1 cellular context compared by ENCODE assay signal in the genomic region with DNA sequence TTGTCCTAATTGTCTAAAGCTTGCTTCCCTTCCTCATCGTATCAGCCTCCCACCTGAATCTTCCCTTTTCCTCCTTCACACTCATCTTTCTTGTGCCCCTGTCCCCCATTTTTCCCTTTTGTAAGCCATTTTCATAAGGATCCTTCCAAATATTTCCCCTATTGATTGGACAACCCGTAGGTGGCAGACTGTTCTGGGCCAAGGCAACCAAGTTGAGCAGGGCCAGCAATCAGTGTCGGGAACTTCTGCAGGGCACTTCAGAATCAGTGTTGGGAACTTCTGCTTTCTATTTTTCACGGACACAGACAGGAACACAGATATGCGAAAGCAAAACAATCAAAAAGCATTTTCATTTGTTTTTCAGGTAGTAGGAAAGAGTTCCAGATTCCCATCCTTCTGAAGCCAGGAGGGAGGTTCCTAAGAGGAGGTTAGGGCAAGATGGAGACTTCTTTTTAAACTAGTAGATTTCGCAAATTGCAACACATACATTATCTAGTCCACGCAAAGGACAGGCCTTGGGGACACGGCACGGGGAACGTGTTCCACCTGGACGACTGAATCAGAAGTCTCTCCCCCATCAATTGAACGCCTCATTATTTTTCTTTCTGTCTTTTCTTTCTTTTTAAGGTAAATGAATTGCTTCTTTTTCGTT.
A peak's percentile ranks its signal among the peaks of the same experiment; 100 is the strongest.
TF ChIP-seq lines count a peak whose summit lies in the region.

No MANE protein-coding gene starts in this region.

TF ChIP-seq in HepG2, 621 proteins besides CTCF, POLR2A, EP300 and RAD21 (continued from another document):
- TF ChIP-seq, protein P1, sequence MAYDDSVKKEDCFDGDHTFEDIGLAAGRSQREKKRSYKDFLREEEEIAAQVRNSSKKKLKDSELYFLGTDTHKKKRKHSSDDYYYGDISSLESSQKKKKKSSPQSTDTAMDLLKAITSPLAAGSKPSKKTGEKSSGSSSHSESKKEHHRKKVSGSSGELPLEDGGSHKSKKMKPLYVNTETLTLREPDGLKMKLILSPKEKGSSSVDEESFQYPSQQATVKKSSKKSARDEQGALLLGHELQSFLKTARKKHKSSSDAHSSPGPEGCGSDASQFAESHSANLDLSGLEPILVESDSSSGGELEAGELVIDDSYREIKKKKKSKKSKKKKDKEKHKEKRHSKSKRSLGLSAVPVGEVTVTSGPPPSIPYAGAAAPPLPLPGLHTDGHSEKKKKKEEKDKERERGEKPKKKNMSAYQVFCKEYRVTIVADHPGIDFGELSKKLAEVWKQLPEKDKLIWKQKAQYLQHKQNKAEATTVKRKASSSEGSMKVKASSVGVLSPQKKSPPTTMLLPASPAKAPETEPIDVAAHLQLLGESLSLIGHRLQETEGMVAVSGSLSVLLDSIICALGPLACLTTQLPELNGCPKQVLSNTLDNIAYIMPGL (CRISPR knock-in tag; IDR thresholded peaks at IDR 0.05; ENCODE audit: borderline replicate concordance in 1 of 2, low read depth in 1 of 2), result peak in 1 of 2 experiments; percentile 61; a peak in 1 of 4 replicates
- TF ChIP-seq, protein P2, sequence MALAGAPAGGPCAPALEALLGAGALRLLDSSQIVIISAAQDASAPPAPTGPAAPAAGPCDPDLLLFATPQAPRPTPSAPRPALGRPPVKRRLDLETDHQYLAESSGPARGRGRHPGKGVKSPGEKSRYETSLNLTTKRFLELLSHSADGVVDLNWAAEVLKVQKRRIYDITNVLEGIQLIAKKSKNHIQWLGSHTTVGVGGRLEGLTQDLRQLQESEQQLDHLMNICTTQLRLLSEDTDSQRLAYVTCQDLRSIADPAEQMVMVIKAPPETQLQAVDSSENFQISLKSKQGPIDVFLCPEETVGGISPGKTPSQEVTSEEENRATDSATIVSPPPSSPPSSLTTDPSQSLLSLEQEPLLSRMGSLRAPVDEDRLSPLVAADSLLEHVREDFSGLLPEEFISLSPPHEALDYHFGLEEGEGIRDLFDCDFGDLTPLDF (CRISPR knock-in tag; IDR thresholded peaks at IDR 0.05), result 0 out of 2 replicates have a peak, but pooled peaks have one; percentile 8
- peak; percentile 40 for TF ChIP-seq IKZF4 (CRISPR knock-in tag; IDR thresholded peaks at IDR 0.05; ENCODE audit: borderline replicate concordance, low read depth, not compliant biosample characterization)
- 0 out of 2 replicates have a peak, but pooled peaks have one; percentile 47 for TF ChIP-seq ZNF547 (CRISPR knock-in tag; IDR thresholded peaks at IDR 0.05)
- TF ChIP-seq KDM5A (IDR thresholded peaks at IDR 0.05; ENCODE audit: borderline replicate concordance, low read length), result peak; percentile 42; the same call in 1 of the 2 replicates
- TF ChIP-seq, protein P3, sequence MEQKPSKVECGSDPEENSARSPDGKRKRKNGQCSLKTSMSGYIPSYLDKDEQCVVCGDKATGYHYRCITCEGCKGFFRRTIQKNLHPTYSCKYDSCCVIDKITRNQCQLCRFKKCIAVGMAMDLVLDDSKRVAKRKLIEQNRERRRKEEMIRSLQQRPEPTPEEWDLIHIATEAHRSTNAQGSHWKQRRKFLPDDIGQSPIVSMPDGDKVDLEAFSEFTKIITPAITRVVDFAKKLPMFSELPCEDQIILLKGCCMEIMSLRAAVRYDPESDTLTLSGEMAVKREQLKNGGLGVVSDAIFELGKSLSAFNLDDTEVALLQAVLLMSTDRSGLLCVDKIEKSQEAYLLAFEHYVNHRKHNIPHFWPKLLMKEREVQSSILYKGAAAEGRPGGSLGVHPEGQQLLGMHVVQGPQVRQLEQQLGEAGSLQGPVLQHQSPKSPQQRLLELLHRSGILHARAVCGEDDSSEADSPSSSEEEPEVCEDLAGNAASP (CRISPR knock-in tag; IDR thresholded peaks at IDR 0.05; ENCODE audit: borderline replicate concordance), result 0 out of 2 replicates have a peak, but pooled peaks have one; percentile 31
- TF ChIP-seq, protein P4, sequence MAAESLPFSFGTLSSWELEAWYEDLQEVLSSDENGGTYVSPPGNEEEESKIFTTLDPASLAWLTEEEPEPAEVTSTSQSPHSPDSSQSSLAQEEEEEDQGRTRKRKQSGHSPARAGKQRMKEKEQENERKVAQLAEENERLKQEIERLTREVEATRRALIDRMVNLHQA (CRISPR knock-in tag; IDR thresholded peaks at IDR 0.05), result no peak
- TF ChIP-seq TARDBP (CRISPR knock-in tag; IDR thresholded peaks at IDR 0.05), result peak; percentile 51; the same call in 1 of the 2 replicates
- TF ChIP-seq MTF1 (CRISPR knock-in tag; IDR thresholded peaks at IDR 0.05), result no peak
TF ChIP-seq in HepG2: peak in this region for 34.
